Comparison of ENCODE assay signal across 15 cellular contexts in genomic region chr3:17156864-17157263, GRCh38.
DNase-seq lines count a peak whose midpoint lies in the region; ATAC-seq and TF ChIP-seq lines count a peak whose summit lies in the region.
"Had no signal": no experiment of that assay in that cellular context is flagged by ENCODE, and none has a peak within 500 bp of the region (broad histone marks: within the 10 kb centered on the region; RNA-seq: fewer than 3 reads in every experiment).

No MANE protein-coding gene starts in this region.

- no peak for DNase-seq in T-helper 2 cell treated with Interferon-gamma antibody and Interleukin-4, amounts not matched to agents 5 μg/mL and 100 μg/mL, for 36 hours (ENCODE audit: low spot score)
- DNase-seq in T-helper 2 cell = no peak
- no peak for DNase-seq in left ventricle myocardium inferior
- DNase-seq in left cardiac atrium = no peak
- no peak for DNase-seq in osteoblast (ENCODE audit: insufficient read length, low spot score, missing footprints)
- no peak for DNase-seq in iPS-NIHi7 (ENCODE audit: extremely low spot score)
- DNase-seq in sigmoid colon = no peak
- DNase-seq: CD8-positive, alpha-beta T cell; COR-L47; DMS153; DMS79 treated with DMSO at 0.1 percent for 48 hours; H7 had no signal

- peaks cover 45% of the 10 kb centered on the region for H3K36me3 Mint-ChIP-seq in T-helper 2 cell treated with Interferon-gamma antibody and Interleukin-4, amounts not matched to agents 5 μg/mL and 100 μg/mL, for 36 hours (ENCODE audit: low read depth)

- intact Hi-C loops in left ventricle myocardium inferior (cut with micrococcal nuclease) (no loop called here), left cardiac atrium (cut with DNase I) (loop anchor here in 1 of 2 donors (10.0 kb wide), 1 partner anchor 272 kb away; the partner anchor contains the start of gene PLCL2), sigmoid colon (cut with DNase I) (no loop called here)

- no peak for ATAC-seq in left cardiac atrium
- ATAC-seq: CD8-positive, alpha-beta T cell; GM23338 had no signal

- TF ChIP-seq CTCF in left ventricle myocardium inferior (IDR thresholded peaks at IDR 0.05; ENCODE audit: borderline replicate concordance) = no peak
- no peak for TF ChIP-seq CTCF in osteoblast (IDR thresholded peaks at IDR 0.05; ENCODE audit: extremely low read depth, low read depth, low read length)
- TF ChIP-seq CTCF in sigmoid colon (IDR thresholded peaks at IDR 0.05) = no peak

- H3K4me1 Mint-ChIP-seq in T-helper 2 cell treated with Interferon-gamma antibody and Interleukin-4, amounts not matched to agents 5 μg/mL and 100 μg/mL, for 36 hours (ENCODE audit: low read depth) = peaks cover 22% of the 10 kb centered on the region
- H3K4me1 Mint-ChIP-seq: CD14-positive monocyte, GM23338 had no signal

- TF ChIP-seq POLR2A in sigmoid colon (IDR thresholded peaks at IDR 0.05) = no peak

- TF ChIP-seq EP300 in sigmoid colon (IDR thresholded peaks at IDR 0.05) = no peak

- H3K4me3 ChIP-seq in left ventricle myocardium inferior = no peak overlapping the region
- H3K4me3 ChIP-seq in osteoblast (ENCODE audit: insufficient read depth, low read length) = no peak overlapping the region
- no peak overlapping the region for H3K4me3 ChIP-seq in sigmoid colon
- H3K4me3 ChIP-seq: GM23338 had no signal

- H3K9me3 ChIP-seq in left ventricle myocardium inferior (replicated peaks) (peaks cover 30% of the 10 kb centered on the region), osteoblast (ENCODE audit: low read depth, low read length) (no peaks in the 10 kb centered on the region), sigmoid colon (peaks cover 0 to 9% (median 5%) of the 10 kb centered on the region in 4 donors)

- WGBS in sigmoid colon, 2 donors = 96 to 98% methylated on average over 10 of the region's 10 CpGs

- no peak overlapping the region for H3K4me3 Mint-ChIP-seq in T-helper 2 cell treated with Interferon-gamma antibody and Interleukin-4, amounts not matched to agents 5 μg/mL and 100 μg/mL, for 36 hours
- H3K4me3 Mint-ChIP-seq: CD14-positive monocyte; CD8-positive, alpha-beta T cell; GM23338 had no signal

- H3K79me2 ChIP-seq in osteoblast (ENCODE audit: insufficient read depth, low read length) = no peaks in the 10 kb centered on the region

- no peak overlapping the region for H2AFZ ChIP-seq in osteoblast (ENCODE audit: low read length)
- H2AFZ ChIP-seq: GM23338 had no signal

- H3K27me3 Mint-ChIP-seq in T-helper 2 cell treated with Interferon-gamma antibody and Interleukin-4, amounts not matched to agents 5 μg/mL and 100 μg/mL, for 36 hours (ENCODE audit: low read depth) = no peaks in the 10 kb centered on the region

- H3K27me3 ChIP-seq in left ventricle myocardium inferior (ENCODE audit: low read depth) = no peaks in the 10 kb centered on the region
- no peaks in the 10 kb centered on the region for H3K27me3 ChIP-seq in osteoblast (ENCODE audit: insufficient read depth, low read length)
- no peaks in the 10 kb centered on the region for H3K27me3 ChIP-seq in sigmoid colon

- H3K36me3 ChIP-seq in left ventricle myocardium inferior = peaks cover 66% of the 10 kb centered on the region
- H3K36me3 ChIP-seq in osteoblast (ENCODE audit: insufficient read depth, low read length) = peaks cover 13% of the 10 kb centered on the region
- peaks cover 0 to 78% (median 43%) of the 10 kb centered on the region in 4 donors for H3K36me3 ChIP-seq in sigmoid colon

- peak overlapping the region; percentile 24 for H3K27ac Mint-ChIP-seq in T-helper 2 cell treated with Interferon-gamma antibody and Interleukin-4, amounts not matched to agents 5 μg/mL and 100 μg/mL, for 36 hours
- H3K27ac Mint-ChIP-seq: CD8-positive, alpha-beta T cell; GM23338 had no signal

- no peak overlapping the region for H3K4me2 ChIP-seq in osteoblast (ENCODE audit: insufficient read depth, low read length)
- H3K4me2 ChIP-seq: GM23338 had no signal

- H3K4me1 ChIP-seq in left ventricle myocardium inferior (peaks cover 56% of the 10 kb centered on the region), osteoblast (ENCODE audit: insufficient read depth, low read length) (peaks cover 13% of the 10 kb centered on the region), sigmoid colon (no peaks in the 10 kb centered on the region)

- no peaks in the 10 kb centered on the region for H4K20me1 ChIP-seq in osteoblast (ENCODE audit: insufficient read depth, low read length)

- H3K9me3 Mint-ChIP-seq in T-helper 2 cell treated with Interferon-gamma antibody and Interleukin-4, amounts not matched to agents 5 μg/mL and 100 μg/mL, for 36 hours = peaks cover 8% of the 10 kb centered on the region
- H3K9me3 Mint-ChIP-seq: GM23338 had no signal

- H3K27ac ChIP-seq in left ventricle myocardium inferior (replicated peaks) = peak overlapping the region; percentile 93
- peak overlapping the region; percentile 70 for H3K27ac ChIP-seq in osteoblast (ENCODE audit: low read depth, low read length)
- no peak overlapping the region for H3K27ac ChIP-seq in sigmoid colon
- H3K27ac ChIP-seq: 22Rv1 had no signal

Comparison
In these comparisons a context has a peak if more than half of its experiments do, and no peak if none do; other contexts are left out.
1. H3K27ac ChIP-seq: peak in left ventricle myocardium inferior (single experiment) and osteoblast (single experiment); none in sigmoid colon (0 of 4).